33 cellular contexts compared by ENCODE assay signal in genomic region chr4:69051576-69051943, GRCh38. TPM values are rescaled to one million over a fixed set of nuclear protein-coding genes. Genes with fewer than 3 reads are reported as not detected.
DNase-seq lines count a peak whose midpoint lies in the region; ATAC-seq and TF ChIP-seq lines count a peak whose summit lies in the region.
"Had no signal": no experiment of that assay in that cellular context is flagged by ENCODE, and none has a peak within 500 bp of the region (broad histone marks: within the 10 kb centered on the region; RNA-seq: fewer than 3 reads in every experiment).

No MANE protein-coding gene starts in this region.

- H3K79me2 ChIP-seq in smooth muscle cell (ENCODE audit: low read depth) (no peaks in the 10 kb centered on the region), GM23248 (ENCODE audit: insufficient read depth) (no peaks in the 10 kb centered on the region)

- peak; percentile 20 for ATAC-seq in GM18868 (IDR thresholded peaks at IDR 0.05; ENCODE audit: unreplicated experiment)
- no peak for ATAC-seq in left lung
- no peak for ATAC-seq in sciatic nerve
- ATAC-seq: heart right ventricle, left colon, T-cell had no signal

- peak overlapping the region; percentile 72 for H3K4me3 Mint-ChIP-seq in chondrocyte (ENCODE audit: unreplicated experiment)
- H3K4me3 Mint-ChIP-seq: naive B cell, T-cell had no signal

- no peaks in the 10 kb centered on the region for H3K36me3 ChIP-seq in liver (ENCODE audit: control insufficient read depth in 4 of 4, insufficient read depth in 3 of 4, low read depth in 1 of 4, low read length in 3 of 4)
- H3K36me3 ChIP-seq in smooth muscle cell (ENCODE audit: low read depth), result no peaks in the 10 kb centered on the region
- no peaks in the 10 kb centered on the region for H3K36me3 ChIP-seq in GM23248 (ENCODE audit: low read depth)
- H3K36me3 ChIP-seq in left lung, result no peaks in the 10 kb centered on the region
- H3K36me3 ChIP-seq in H7 (replicated peaks; ENCODE audit: control insufficient read depth, insufficient read depth, low read length), result no peaks in the 10 kb centered on the region
- H3K36me3 ChIP-seq: heart right ventricle, ovary, SJCRH30, uterus had no signal

- no peaks in the 10 kb centered on the region for H3K36me3 Mint-ChIP-seq in chondrocyte (ENCODE audit: low read depth)
- H3K36me3 Mint-ChIP-seq: naive B cell, T-cell had no signal

- H3K4me2 ChIP-seq in smooth muscle cell, result peak overlapping the region; percentile 51
- H3K4me2 ChIP-seq in GM23248 (ENCODE audit: unreplicated experiment), result no peak overlapping the region
- H3K4me2 ChIP-seq: KMS-11 had no signal

- TF ChIP-seq CTCF in chondrocyte (IDR thresholded peaks at IDR 0.05), result no peak
- no peak for TF ChIP-seq CTCF in liver (IDR thresholded peaks at IDR 0.05; ENCODE audit: low read depth, low read length, missing input control)
- no peak for TF ChIP-seq CTCF in smooth muscle cell (IDR thresholded peaks at IDR 0.05; ENCODE audit: borderline replicate concordance, insufficient read depth, poor library complexity, severe bottlenecking)
- TF ChIP-seq CTCF in left lung (IDR thresholded peaks at IDR 0.05), result no peak

- DNase-seq in chondrocyte (ENCODE audit: low spot score) (no peak), smooth muscle cell (lab: John Stamatoyannopoulos, UW; ENCODE audit: unreplicated experiment) (no peak), GM23248 (no peak), left lung (no peak), sciatic nerve (ENCODE audit: low spot score) (no peak), H7 (no peak)
- DNase-seq: activated CD4-positive, alpha-beta T cell treated with anti-CD3 and anti-CD28 coated beads, Interleukin-2, amount 50 U/mL, for 4 hours; activated CD4-positive, CD25-positive, alpha-beta regulatory T cell; activated CD8-positive, alpha-beta memory T cell treated with anti-CD3 and anti-CD28 coated beads, Interleukin-2, amount 50 U/mL, for 4 hours; activated naive CD4-positive, alpha-beta T cell treated with anti-CD3 and anti-CD28 coated beads, Interleukin-2, amount 50 U/mL, for 16 hours; amniotic stem cell; DND-41; effector CD8-positive, alpha-beta T cell; erythroblast; foreskin fibroblast; heart right ventricle; left colon; MM.1S; naive B cell; NCI-H1436; NCI-H2107; NCI-H774; ovary; stimulated activated CD4-positive, alpha-beta T cell treated with anti-CD3 and anti-CD28 coated beads, Interleukin-4, amount 100 ng/mL, for 1 hour; T-cell; uterus had no signal

- H3K27me3 ChIP-seq in liver (ENCODE audit: control insufficient read depth in 4 of 4, insufficient read depth in 4 of 4, low read length in 3 of 4) (no peaks in the 10 kb centered on the region), smooth muscle cell (ENCODE audit: low read depth) (no peaks in the 10 kb centered on the region), GM23248 (replicated peaks; ENCODE audit: insufficient read depth) (no peaks in the 10 kb centered on the region), left lung (no peaks in the 10 kb centered on the region), H7 (ENCODE audit: control insufficient read depth, insufficient read depth, low read length) (no peaks in the 10 kb centered on the region)
- H3K27me3 ChIP-seq: heart right ventricle, ovary, SJCRH30, uterus had no signal

- H3K27me3 Mint-ChIP-seq in chondrocyte (ENCODE audit: low read depth), result no peaks in the 10 kb centered on the region
- H3K27me3 Mint-ChIP-seq: naive B cell, T-cell had no signal

- H4K20me1 ChIP-seq in smooth muscle cell (ENCODE audit: low read depth) (no peaks in the 10 kb centered on the region), GM23248 (ENCODE audit: insufficient read depth) (no peaks in the 10 kb centered on the region)

- H2AFZ ChIP-seq in smooth muscle cell (ENCODE audit: low read depth) (peak overlapping the region; percentile 92), GM23248 (no peak overlapping the region)

- peaks cover 5% of the 10 kb centered on the region for H3F3A ChIP-seq in smooth muscle cell (ENCODE audit: low read depth)
- H3F3A ChIP-seq in GM23248 (ENCODE audit: insufficient read depth), result no peaks in the 10 kb centered on the region

- intact Hi-C loops in left lung (cut with DNase I), result no loop called here
- intact Hi-C loops in sciatic nerve (cut with DNase I), result no loop called here

- H3K27ac ChIP-seq in liver (ENCODE audit: low read depth in 1 of 2, low read length in 2 of 2) (peak overlapping the region; percentile 72 to 88), smooth muscle cell (ENCODE audit: low read depth) (peak overlapping the region; percentile 86), GM23248 (no peak overlapping the region), left lung (no peak overlapping the region)
- H3K27ac ChIP-seq: C4-2B, heart right ventricle, KMS-11, ovary, SJCRH30, uterus had no signal

- peak overlapping the region; percentile 94 for H3K27ac Mint-ChIP-seq in chondrocyte (ENCODE audit: unreplicated experiment)
- H3K27ac Mint-ChIP-seq: naive B cell, T-cell had no signal

- in situ Hi-C loops in GM23248 (cut with MboI), result no loop called here

- no peak for TF ChIP-seq RAD21 in liver (IDR thresholded peaks at IDR 0.05)

- peaks cover 31% of the 10 kb centered on the region for H3K4me1 Mint-ChIP-seq in chondrocyte (ENCODE audit: low read depth)
- H3K4me1 Mint-ChIP-seq: naive B cell, T-cell had no signal

- H3K9ac ChIP-seq in liver (ENCODE audit: low read depth in 1 of 2, low read length in 2 of 2) (peak overlapping the region in 1 of 2 donors; percentile 54), smooth muscle cell (ENCODE audit: low read depth) (peak overlapping the region; percentile 58), GM23248 (no peak overlapping the region)
- H3K9ac ChIP-seq: KMS-11 had no signal

- H3K4me3 ChIP-seq in liver (ENCODE audit: low read depth in 1 of 3, low read length in 3 of 3) (peak overlapping the region in 1 of 3 donors; percentile 19), smooth muscle cell (no peak overlapping the region), GM23248 (no peak overlapping the region), left lung (no peak overlapping the region), H7 (ENCODE audit: insufficient read depth, low read depth, low read length) (no peak overlapping the region)
- H3K4me3 ChIP-seq: heart right ventricle, ovary, SJCRH30, uterus had no signal

- H3K4me1 ChIP-seq in liver (ENCODE audit: control insufficient read depth in 4 of 4, insufficient read depth in 4 of 4, low read length in 3 of 4) (peaks cover 0 to 13% (median 2%) of the 10 kb centered on the region in 4 donors), smooth muscle cell (ENCODE audit: low read depth) (peaks cover 6% of the 10 kb centered on the region), GM23248 (ENCODE audit: insufficient read depth) (no peaks in the 10 kb centered on the region), left lung (no peaks in the 10 kb centered on the region)
- H3K4me1 ChIP-seq: heart right ventricle, SJCRH30, uterus had no signal

- peaks cover 1% of the 10 kb centered on the region for H3K9me3 Mint-ChIP-seq in chondrocyte (ENCODE audit: low read depth)
- H3K9me3 Mint-ChIP-seq: T-cell had no signal

- no peaks in the 10 kb centered on the region for H3K9me2 ChIP-seq in GM23248 (ENCODE audit: insufficient read depth)

- H3K9me3 ChIP-seq in liver (ENCODE audit: control insufficient read depth in 4 of 4, low read length in 3 of 4), result no peaks in the 10 kb centered on the region
- no peaks in the 10 kb centered on the region for H3K9me3 ChIP-seq in smooth muscle cell (replicated peaks; ENCODE audit: low read depth)
- H3K9me3 ChIP-seq in GM23248 (ENCODE audit: low read depth), result no peaks in the 10 kb centered on the region
- H3K9me3 ChIP-seq in left lung, result no peaks in the 10 kb centered on the region
- H3K9me3 ChIP-seq: heart right ventricle, ovary, SJCRH30, uterus had no signal

- 51% methylated on average over 4 of the region's 4 CpGs for WGBS in liver
- 99% methylated on average over 4 of the region's 4 CpGs for WGBS in smooth muscle cell (ENCODE audit: low lambda C conversion rate)
- 26 to 45% methylated on average over 3 to 4 of the region's 4 CpGs for WGBS in GM23248 (ENCODE audit: low coverage in 1 of 2, low lambda C conversion rate in 2 of 2, missing lambda C conversion rate in 2 of 2), 2 experiments

TF ChIP-seq in liver, 16 proteins besides CTCF, POLR2A, EP300 and RAD21:
- no peak for TF ChIP-seq TAF1 (conservative IDR thresholded peaks at IDR 0.05)
- TF ChIP-seq FOXA2 (IDR thresholded peaks at IDR 0.05), result no peak
- no peak for TF ChIP-seq MAX (IDR thresholded peaks at IDR 0.05)
- peak; percentile 4 to 34 for TF ChIP-seq HNF4A (conservative IDR thresholded peaks at IDR 0.05)
- TF ChIP-seq RXRA (IDR thresholded peaks at IDR 0.05), result peak in 1 of 2 donors; percentile 4
- no peak for TF ChIP-seq HNF4G (IDR thresholded peaks at IDR 0.05)

RNA-seq across cellular contexts. Expression of gene UGT2B7, which starts 44.7 kb away (rescaled TPM):
- 2.4 to 7.1 TPM (median 6.5 TPM) in 3 replicates for total RNA-seq in chondrocyte
- total RNA-seq in liver, result 100 to 1,000 TPM in 1 of 2 donors, 1 to 10 TPM in 1; 5.9 to 185 TPM
- polyA plus RNA-seq in liver, result 100 to 1,000 TPM; 143 to 198 TPM
- total RNA-seq in smooth muscle cell, result 0.45 and 6.5 TPM in 2 replicates
- polyA plus RNA-seq in smooth muscle cell, result 2.6 and 3.6 TPM in 2 replicates
- not detected in 2 replicates for total RNA-seq in GM23248 (2014; rRNA removed; shearing (Covaris generic))
- polyA plus RNA-seq in GM23248 (2016; fragmentation: Nextera tagmentation; extraction: Ambion mirVana), result not detected in 2 replicates
- 1 to 10 TPM in 1 of 2 donors, under 1 TPM in 1; 0.47 to 1.5 TPM for total RNA-seq in left lung
- total RNA-seq in sciatic nerve, result not detected
- not detected in 2 replicates for total RNA-seq in H7 (2014; rRNA removed; shearing (Covaris generic))
- total RNA-seq: heart right ventricle, HT1080, RPMI7951, SJCRH30 had no signal
- polyA plus RNA-seq: heart right ventricle, ovary had no signal

Comparison
In these comparisons a context has a peak if more than half of its experiments do, and no peak if none do; other contexts are left out.
1. H3K27ac ChIP-seq: peak in liver (2 of 2) and smooth muscle cell (single experiment); none in GM23248 (single experiment) and left lung (0 of 2).